Comparison of ENCODE assay signal across 20 cellular contexts in genomic region chr6:170117111-170117972, GRCh38.
DNase-seq lines count a peak whose midpoint lies in the region; FAIRE-seq and TF ChIP-seq lines count a peak whose summit lies in the region.
"Had no signal": no experiment of that assay in that cellular context is flagged by ENCODE, and none has a peak within 500 bp of the region (broad histone marks: within the 10 kb centered on the region; RNA-seq: fewer than 3 reads in every experiment).

No MANE protein-coding gene starts in this region.

- no peak overlapping the region for H2AK5ac ChIP-seq in H1 (ENCODE audit: low read depth, low read length)

- TF ChIP-seq POLR2A in H1 (IDR thresholded peaks at IDR 0.05; ENCODE audit: control extremely low read depth in 1 of 2, low read depth in 2 of 2, low read length in 2 of 2) (no peak), vagina (IDR thresholded peaks at IDR 0.05) (no peak)

- no peak overlapping the region for H3K14ac ChIP-seq in H1 (ENCODE audit: insufficient read length)

- no peak overlapping the region for H3K9ac ChIP-seq in H1 (replicated peaks in 1 of 4; ENCODE audit: extremely low read depth in 1 of 4, low read depth in 3 of 4, low read length in 3 of 4)
- H3K9ac ChIP-seq: parathyroid adenoma had no signal

- no peaks in the 10 kb centered on the region for H3K27me3 Mint-ChIP-seq in activated naive CD4-positive, alpha-beta T cell treated with anti-CD3 and anti-CD28 coated beads for 36 hours (ENCODE audit: low read depth)

- H3K4me3 Mint-ChIP-seq in activated naive CD4-positive, alpha-beta T cell treated with anti-CD3 and anti-CD28 coated beads for 36 hours: no peak overlapping the region
- H3K4me3 Mint-ChIP-seq: dendritic cell treated with granulocyte-macrophage colony-stimulating factor and Interleukin-4, amounts not matched to agents 40 ng/mL and 50 ng/mL, for 4 days had no signal

- 94% methylated on average over 17 of the region's 21 CpGs; no CpG with 5 or more reads in 1 of the 2 experiments for WGBS in H1 (ENCODE audit: extremely low coverage in 1 of 2, insufficient coverage in 1 of 2, insufficient read length in 1 of 2, insufficient replicate concordance in 2 of 2, low coverage in 1 of 2, low lambda C conversion rate in 2 of 2, missing lambda C conversion rate in 1 of 2), 2 experiments

- FAIRE-seq in H1 (lab: Jason Lieb, UNC): no peak

- no peak overlapping the region for H3K27ac ChIP-seq in H1 (ENCODE audit: low read depth, low read length)
- H3K27ac ChIP-seq in vagina: peak overlapping the region; percentile 54
- H3K27ac ChIP-seq: body of pancreas, gastrocnemius medialis, left lung, parathyroid adenoma had no signal

- peaks cover 0 to 9% of the 10 kb centered on the region in 2 experiments; a peak in 1 of 4 replicates for H3K9me3 ChIP-seq in H1 (ENCODE audit: insufficient read depth in 2 of 2, low read depth in 1 of 2, low read length in 1 of 2)
- H3K9me3 ChIP-seq in vagina: peaks cover 16% of the 10 kb centered on the region
- H3K9me3 ChIP-seq: body of pancreas, gastrocnemius medialis had no signal

- H4K91ac ChIP-seq in H1 (replicated peaks; ENCODE audit: insufficient read length, low read length): peak overlapping the region; percentile 44

- H3K4me3 ChIP-seq in H1 (ENCODE audit: extremely low read depth in 1 of 4, insufficient read depth in 2 of 4, low read depth in 3 of 4, low read length in 4 of 4) (no peak overlapping the region), vagina (no peak overlapping the region)
- H3K4me3 ChIP-seq: body of pancreas, gastrocnemius medialis, left lung had no signal

- TF ChIP-seq CTCF in H1 (IDR thresholded peaks at IDR 0.05; ENCODE audit: control extremely low read depth in 1 of 3, insufficient read depth in 1 of 3, low read depth in 1 of 3, low read length in 3 of 3) (no peak), vagina (IDR thresholded peaks at IDR 0.05) (no peak)

- peak; percentile 4 for DNase-seq in activated naive CD4-positive, alpha-beta T cell treated with anti-CD3 and anti-CD28 coated beads, Interleukin-2, amount 50 U/mL, for 16 hours
- DNase-seq in activated naive CD4-positive, alpha-beta T cell treated with anti-CD3 and anti-CD28 coated beads for 36 hours: no peak
- DNase-seq in H1 (ENCODE audit: low read depth in 1 of 2, low spot score in 2 of 2): peak in 1 of 2 experiments; percentile 35
- peak in 6 of 10 donors; percentile 6 to 61 (median 30) for DNase-seq in posterior cingulate gyrus
- DNase-seq in vagina (ENCODE audit: extremely low spot score in 2 of 2): peak; percentile 64 to 77
- no peak for DNase-seq in nucleus accumbens (lab: John Stamatoyannopoulos, UW)
- DNase-seq in DMS79 treated with DMSO at 0.1 percent for 48 hours (lab: John Stamatoyannopoulos, UW): no peak
- no peak for DNase-seq in NCI-H1417 treated with DMSO at 0.1 percent for 48 hours (lab: John Stamatoyannopoulos, UW)
- DNase-seq: Caco-2; gastrocnemius medialis; MM.1S; NCI-H2029; NCI-H446 treated with DMSO at 0.1 percent for 48 hours; stimulated activated naive CD4-positive, alpha-beta T cell; T-helper 1 cell had no signal

- no peak overlapping the region for H3K23ac ChIP-seq in H1 (ENCODE audit: insufficient read length)

- H3K56ac ChIP-seq in H1 (replicated peaks; ENCODE audit: insufficient read length, low read depth, low read length): no peak overlapping the region

- no peak overlapping the region for H2BK15ac ChIP-seq in H1 (ENCODE audit: low read length)

- no peak overlapping the region; the same call in 1 of the 2 replicates for H4K8ac ChIP-seq in H1 (ENCODE audit: extremely low read depth, insufficient read depth, low read length)

- H3K18ac ChIP-seq in H1 (ENCODE audit: extremely low read depth, low read length): no peak overlapping the region

- no peak for TF ChIP-seq EP300 in H1 (IDR thresholded peaks at IDR 0.05; ENCODE audit: borderline replicate concordance in 1 of 2, low read depth in 2 of 2, low read length in 2 of 2)

- H3K36me3 ChIP-seq in H1 (ENCODE audit: control insufficient read depth in 2 of 4, insufficient read depth in 4 of 4, low read length in 3 of 4) (no peaks in the 10 kb centered on the region; a peak in 1 of 8 replicates), vagina (no peaks in the 10 kb centered on the region)
- H3K36me3 ChIP-seq: gastrocnemius medialis, left lung had no signal

- H3K4me1 ChIP-seq in H1 (replicated peaks in 1 of 4; ENCODE audit: control insufficient read depth in 3 of 4, insufficient read depth in 4 of 4, low read length in 3 of 4) (no peaks in the 10 kb centered on the region; a peak in 2 of 7 replicates), vagina (peaks cover 10% of the 10 kb centered on the region)
- H3K4me1 ChIP-seq: body of pancreas, Caco-2, gastrocnemius medialis, left lung, parathyroid adenoma had no signal

- H3K4me1 Mint-ChIP-seq in activated naive CD4-positive, alpha-beta T cell treated with anti-CD3 and anti-CD28 coated beads for 36 hours (ENCODE audit: low read depth): no peaks in the 10 kb centered on the region

- H3K27me3 ChIP-seq in H1 (replicated peaks in 1 of 4; ENCODE audit: control insufficient read depth in 3 of 4, extremely low read depth in 1 of 4, insufficient read depth in 3 of 4, low read length in 3 of 4): no peaks in the 10 kb centered on the region; a peak in 1 of 7 replicates
- H3K27me3 ChIP-seq in vagina: no peaks in the 10 kb centered on the region
- H3K27me3 ChIP-seq: body of pancreas, gastrocnemius medialis had no signal

- H3K9me3 Mint-ChIP-seq in activated naive CD4-positive, alpha-beta T cell treated with anti-CD3 and anti-CD28 coated beads for 36 hours: peaks cover 14% of the 10 kb centered on the region

- no peaks in the 10 kb centered on the region for H3K23me2 ChIP-seq in H1 (ENCODE audit: low read depth, low read length)

- intact Hi-C loops in activated naive CD4-positive, alpha-beta T cell treated with anti-CD3 and anti-CD28 coated beads for 36 hours (cut with micrococcal nuclease): no loop called here
- intact Hi-C loops in posterior cingulate gyrus (cut with DNase I) (no loop called here), vagina (cut with DNase I) (no loop called here)

- no peak overlapping the region for H3K27ac Mint-ChIP-seq in activated naive CD4-positive, alpha-beta T cell treated with anti-CD3 and anti-CD28 coated beads for 36 hours
- H3K27ac Mint-ChIP-seq: activated naive CD4-positive, alpha-beta T cell treated with anti-CD3 and anti-CD28 coated beads, Interleukin-2, amount 50 U/mL, for 72 hours; dendritic cell treated with granulocyte-macrophage colony-stimulating factor and Interleukin-4, amounts not matched to agents 40 ng/mL and 50 ng/mL, for 4 days had no signal

- no peak overlapping the region for H2BK5ac ChIP-seq in H1 (ENCODE audit: low read depth, low read length)

- CTCF ChIA-PET in activated naive CD4-positive, alpha-beta T cell treated with anti-CD3 and anti-CD28 coated beads for 36 hours (lab: Charles Lee): no interaction called here
- CTCF ChIA-PET in H1 (lab: Charles Lee; ENCODE audit: partially characterized antibody): no interaction called here

- no peaks in the 10 kb centered on the region for H3K79me1 ChIP-seq in H1 (ENCODE audit: low read depth, low read length)

- POLR2A ChIA-PET in H1 (lab: Charles Lee; ENCODE audit: partially characterized antibody): interaction anchor here (0.8 kb wide), 1 partner anchor 58 kb away, joined by 3 read pairs; no protein-coding TSS in a partner anchor

- no peak overlapping the region; the same call in 1 of the 2 replicates for H2BK20ac ChIP-seq in H1 (ENCODE audit: low read length)

- no peak overlapping the region for H2AFZ ChIP-seq in H1 (ENCODE audit: low read length)
- H2AFZ ChIP-seq: parathyroid adenoma had no signal

- TF ChIP-seq RAD21 in H1 (IDR thresholded peaks at IDR 0.05 in 1 of 2, conservative IDR thresholded peaks at IDR 0.05 in 1 of 2; ENCODE audit: low read depth in 2 of 2, low read length in 2 of 2): no peak

- H4K5ac ChIP-seq in H1 (ENCODE audit: insufficient read length, low read depth, low read length): no peak overlapping the region

- H2BK12ac ChIP-seq in H1 (ENCODE audit: low read depth, low read length): no peak overlapping the region; the same call in 1 of the 2 replicates

- H3K79me2 ChIP-seq in H1 (ENCODE audit: control insufficient read depth in 1 of 2, insufficient read depth in 2 of 2, low read length in 2 of 2): no peaks in the 10 kb centered on the region
- H3K79me2 ChIP-seq: parathyroid adenoma had no signal

- no peaks in the 10 kb centered on the region for H4K20me1 ChIP-seq in H1 (replicated peaks in 1 of 2; ENCODE audit: control insufficient read depth in 1 of 2, insufficient read depth in 2 of 2, low read length in 2 of 2)

- no peak overlapping the region for H2BK120ac ChIP-seq in H1 (replicated peaks; ENCODE audit: low read depth, low read length)

- no peak overlapping the region for H3K4ac ChIP-seq in H1 (replicated peaks; ENCODE audit: insufficient read length, low read depth, low read length)

- H3K36me3 Mint-ChIP-seq in activated naive CD4-positive, alpha-beta T cell treated with anti-CD3 and anti-CD28 coated beads for 36 hours (ENCODE audit: low read depth): peaks cover 3% of the 10 kb centered on the region

- no peak overlapping the region for H3K4me2 ChIP-seq in H1 (ENCODE audit: insufficient read depth in 1 of 2, low read depth in 2 of 2, low read length in 2 of 2)

TF ChIP-seq in H1, 55 proteins besides CTCF, POLR2A, EP300 and RAD21:
- no peak for TF ChIP-seq FOSL1 (IDR thresholded peaks at IDR 0.05; ENCODE audit: insufficient read depth, low read depth, low read length)
- TF ChIP-seq HDAC6 (IDR thresholded peaks at IDR 0.05; ENCODE audit: low read depth, low read length): no peak
- no peak for TF ChIP-seq RXRA (IDR thresholded peaks at IDR 0.05; ENCODE audit: insufficient read depth, low read depth, low read length)

Comparison
In these comparisons a context has a peak if more than half of its experiments do, and no peak if none do; other contexts are left out.
1. DNase-seq: peak in activated naive CD4-positive, alpha-beta T cell treated with anti-CD3 and anti-CD28 coated beads, Interleukin-2, amount 50 U/mL, for 16 hours (single experiment), posterior cingulate gyrus (6 of 10) and vagina (2 of 2); none in activated naive CD4-positive, alpha-beta T cell treated with anti-CD3 and anti-CD28 coated beads for 36 hours (single experiment), nucleus accumbens (0 of 56), DMS79 treated with DMSO at 0.1 percent for 48 hours (single experiment) and NCI-H1417 treated with DMSO at 0.1 percent for 48 hours (single experiment).